In the genomic region with DNA sequence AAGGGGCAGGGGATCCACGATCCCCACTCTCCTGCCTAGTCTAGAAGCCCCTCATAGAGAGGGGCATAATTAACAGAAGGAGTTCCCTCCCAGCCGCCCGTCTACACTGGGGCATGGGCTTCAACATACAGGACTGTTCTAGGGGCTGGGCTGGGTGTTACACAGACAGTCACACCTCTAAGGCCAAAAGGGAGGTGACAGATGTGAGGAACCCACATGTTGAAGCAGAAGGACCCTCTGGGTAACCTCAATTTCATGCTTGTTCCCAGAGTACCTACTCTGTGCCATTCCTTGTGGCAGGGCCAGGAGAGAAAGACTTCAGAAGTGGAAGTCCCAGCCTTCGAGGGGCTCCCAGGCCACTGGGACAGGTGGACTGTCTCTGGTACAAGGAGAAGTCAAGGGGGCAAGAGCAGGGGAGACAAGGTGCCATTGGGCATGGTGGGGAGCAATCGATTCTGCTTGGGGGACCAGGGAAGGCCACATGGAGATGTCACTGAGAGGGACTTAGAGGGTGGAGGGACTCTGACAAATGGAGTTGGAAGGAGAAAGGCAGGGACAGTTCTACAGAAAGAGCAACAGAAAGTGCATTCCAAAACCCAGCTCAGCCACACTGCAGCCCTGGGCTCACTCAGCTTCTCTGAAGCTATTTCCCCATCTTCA, we compare ENCODE assay signal across 14 cellular contexts.
DNase-seq lines count a peak whose midpoint lies in the region; ATAC-seq and TF ChIP-seq lines count a peak whose summit lies in the region.
"Had no signal": no experiment of that assay in that cellular context is flagged by ENCODE, and none has a peak within 500 bp of the region (broad histone marks: within the 10 kb centered on the region; RNA-seq: fewer than 3 reads in every experiment).

No MANE protein-coding gene starts in this region.

- no peak for TF ChIP-seq POLR2A in uterus (IDR thresholded peaks at IDR 0.05)

- H3K9me3 ChIP-seq in left ventricle myocardium inferior (replicated peaks) (no peaks in the 10 kb centered on the region), osteoblast (ENCODE audit: low read depth, low read length) (no peaks in the 10 kb centered on the region), uterus (no peaks in the 10 kb centered on the region)
- H3K9me3 ChIP-seq: Caco-2, Peyer's patch had no signal

- no peak overlapping the region for H3K4me3 ChIP-seq in left ventricle myocardium inferior
- H3K4me3 ChIP-seq in osteoblast (ENCODE audit: insufficient read depth, low read length) = no peak overlapping the region
- no peak overlapping the region for H3K4me3 ChIP-seq in uterus
- H3K4me3 ChIP-seq in GM23338 = no peak overlapping the region
- H3K4me3 ChIP-seq: Peyer's patch had no signal

- H3K9me3 Mint-ChIP-seq in GM23338 = peaks cover 13% of the 10 kb centered on the region

- ATAC-seq in left cardiac atrium = no peak
- no peak for ATAC-seq in HG02759 (IDR thresholded peaks at IDR 0.05; ENCODE audit: unreplicated experiment)
- ATAC-seq in GM23338 = no peak
- ATAC-seq in GM19035 (IDR thresholded peaks at IDR 0.05; ENCODE audit: unreplicated experiment) = no peak

- H3K4me3 Mint-ChIP-seq in GM23338 = no peak overlapping the region
- H3K4me3 Mint-ChIP-seq: CD14-positive monocyte had no signal

- H3K27ac Mint-ChIP-seq in GM23338 = no peak overlapping the region
- H3K27ac Mint-ChIP-seq: CD14-positive monocyte had no signal

- no peaks in the 10 kb centered on the region for H3K79me2 ChIP-seq in osteoblast (ENCODE audit: insufficient read depth, low read length)
- H3K79me2 ChIP-seq in GM23338 (replicated peaks; ENCODE audit: insufficient read depth) = no peaks in the 10 kb centered on the region

- H3K4me1 Mint-ChIP-seq in GM23338 = peaks cover 19% of the 10 kb centered on the region
- H3K4me1 Mint-ChIP-seq: CD14-positive monocyte had no signal

- peak; percentile 6 for DNase-seq in left cardiac atrium
- DNase-seq in left ventricle myocardium inferior = no peak
- peak; percentile 30 for DNase-seq in islet precursor cell
- peak; percentile 53 for DNase-seq in osteoblast (ENCODE audit: insufficient read length, low spot score, missing footprints)
- DNase-seq in uterus = peak; percentile 9 to 11
- no peak for DNase-seq in GM23338 (ENCODE audit: low spot score)
- DNase-seq: NCI-H1417 treated with DMSO at 0.1 percent for 48 hours, NCI-H2029, NCI-H524, Peyer's patch had no signal

- H4K20me1 ChIP-seq in osteoblast (ENCODE audit: insufficient read depth, low read length) = peaks cover 2% of the 10 kb centered on the region
- H4K20me1 ChIP-seq in GM23338 (replicated peaks; ENCODE audit: insufficient read depth) = no peaks in the 10 kb centered on the region

- 0 out of 2 replicates have a peak, but pooled peaks cover 4% of the 10 kb centered on the region for H3K9me2 ChIP-seq in GM23338 (ENCODE audit: insufficient read depth)

- peaks cover 30% of the 10 kb centered on the region for H3K27me3 Mint-ChIP-seq in GM23338 (ENCODE audit: insufficient read depth, low read depth, poor library complexity)

- peaks cover 12% of the 10 kb centered on the region for H3F3A ChIP-seq in GM23338 (replicated peaks; ENCODE audit: low read depth)

- intact Hi-C loops in left cardiac atrium (cut with DNase I) (no loop called here), left ventricle myocardium inferior (cut with micrococcal nuclease) (no loop called here), uterus (cut with DNase I; ENCODE audit: low total_unique reads) (loop anchor here (5.0 kb wide), 1 partner anchor 32 kb away; no protein-coding TSS in a partner anchor)

- H2AFZ ChIP-seq in osteoblast (ENCODE audit: low read length) (no peak overlapping the region), GM23338 (no peak overlapping the region)

- H3K27ac ChIP-seq in left ventricle myocardium inferior (replicated peaks) (no peak overlapping the region), osteoblast (ENCODE audit: low read depth, low read length) (no peak overlapping the region), uterus (peak overlapping the region in 1 of 2 donors; percentile 90), GM23338 (ENCODE audit: low read depth) (no peak overlapping the region)
- H3K27ac ChIP-seq: Peyer's patch had no signal

- H3K36me3 Mint-ChIP-seq in GM23338 (ENCODE audit: low read depth) = peaks cover 11% of the 10 kb centered on the region
- H3K36me3 Mint-ChIP-seq: CD14-positive monocyte had no signal

- TF ChIP-seq CTCF in left ventricle myocardium inferior (IDR thresholded peaks at IDR 0.05; ENCODE audit: borderline replicate concordance) (no peak), osteoblast (IDR thresholded peaks at IDR 0.05; ENCODE audit: extremely low read depth, low read depth, low read length) (no peak), uterus (IDR thresholded peaks at IDR 0.05) (no peak), GM23338 (conservative IDR thresholded peaks at IDR 0.05; ENCODE audit: low read depth in 2 of 2) (no peak)

- H3K27me3 ChIP-seq in left ventricle myocardium inferior (ENCODE audit: low read depth) = peaks cover 19% of the 10 kb centered on the region
- no peaks in the 10 kb centered on the region for H3K27me3 ChIP-seq in osteoblast (ENCODE audit: insufficient read depth, low read length)
- H3K27me3 ChIP-seq in uterus = no peaks in the 10 kb centered on the region
- no peaks in the 10 kb centered on the region for H3K27me3 ChIP-seq in GM23338 (ENCODE audit: insufficient read depth)
- H3K27me3 ChIP-seq: Peyer's patch had no signal

- H3K4me2 ChIP-seq in osteoblast (ENCODE audit: insufficient read depth, low read length) = no peak overlapping the region
- no peak overlapping the region for H3K4me2 ChIP-seq in GM23338

- no peaks in the 10 kb centered on the region for H3K36me3 ChIP-seq in left ventricle myocardium inferior
- H3K36me3 ChIP-seq in osteoblast (ENCODE audit: insufficient read depth, low read length) = no peaks in the 10 kb centered on the region
- H3K36me3 ChIP-seq in uterus = no peaks in the 10 kb centered on the region
- no peaks in the 10 kb centered on the region for H3K36me3 ChIP-seq in GM23338 (ENCODE audit: insufficient read depth)
- H3K36me3 ChIP-seq: Peyer's patch had no signal

- H3K4me1 ChIP-seq in left ventricle myocardium inferior = peaks cover 46% of the 10 kb centered on the region
- H3K4me1 ChIP-seq in osteoblast (ENCODE audit: insufficient read depth, low read length) = peaks cover 27% of the 10 kb centered on the region
- H3K4me1 ChIP-seq in uterus = peaks cover 13 to 21% of the 10 kb centered on the region in 2 donors
- peaks cover 8% of the 10 kb centered on the region for H3K4me1 ChIP-seq in GM23338 (ENCODE audit: insufficient read depth)
- H3K4me1 ChIP-seq: Caco-2 had no signal

TF ChIP-seq in GM23338, 12 proteins besides CTCF, POLR2A, EP300 and RAD21:
- TF ChIP-seq EZH2 (IDR thresholded peaks at IDR 0.05; ENCODE audit: low read depth, unreplicated experiment) (no peak), CREB1 (CRISPR knock-in tag; IDR thresholded peaks at IDR 0.05; ENCODE audit: low read depth) (no peak), POLR2AphosphoS5 (IDR thresholded peaks at IDR 0.05; ENCODE audit: low read depth) (no peak)
- TF ChIP-seq, protein P1, sequence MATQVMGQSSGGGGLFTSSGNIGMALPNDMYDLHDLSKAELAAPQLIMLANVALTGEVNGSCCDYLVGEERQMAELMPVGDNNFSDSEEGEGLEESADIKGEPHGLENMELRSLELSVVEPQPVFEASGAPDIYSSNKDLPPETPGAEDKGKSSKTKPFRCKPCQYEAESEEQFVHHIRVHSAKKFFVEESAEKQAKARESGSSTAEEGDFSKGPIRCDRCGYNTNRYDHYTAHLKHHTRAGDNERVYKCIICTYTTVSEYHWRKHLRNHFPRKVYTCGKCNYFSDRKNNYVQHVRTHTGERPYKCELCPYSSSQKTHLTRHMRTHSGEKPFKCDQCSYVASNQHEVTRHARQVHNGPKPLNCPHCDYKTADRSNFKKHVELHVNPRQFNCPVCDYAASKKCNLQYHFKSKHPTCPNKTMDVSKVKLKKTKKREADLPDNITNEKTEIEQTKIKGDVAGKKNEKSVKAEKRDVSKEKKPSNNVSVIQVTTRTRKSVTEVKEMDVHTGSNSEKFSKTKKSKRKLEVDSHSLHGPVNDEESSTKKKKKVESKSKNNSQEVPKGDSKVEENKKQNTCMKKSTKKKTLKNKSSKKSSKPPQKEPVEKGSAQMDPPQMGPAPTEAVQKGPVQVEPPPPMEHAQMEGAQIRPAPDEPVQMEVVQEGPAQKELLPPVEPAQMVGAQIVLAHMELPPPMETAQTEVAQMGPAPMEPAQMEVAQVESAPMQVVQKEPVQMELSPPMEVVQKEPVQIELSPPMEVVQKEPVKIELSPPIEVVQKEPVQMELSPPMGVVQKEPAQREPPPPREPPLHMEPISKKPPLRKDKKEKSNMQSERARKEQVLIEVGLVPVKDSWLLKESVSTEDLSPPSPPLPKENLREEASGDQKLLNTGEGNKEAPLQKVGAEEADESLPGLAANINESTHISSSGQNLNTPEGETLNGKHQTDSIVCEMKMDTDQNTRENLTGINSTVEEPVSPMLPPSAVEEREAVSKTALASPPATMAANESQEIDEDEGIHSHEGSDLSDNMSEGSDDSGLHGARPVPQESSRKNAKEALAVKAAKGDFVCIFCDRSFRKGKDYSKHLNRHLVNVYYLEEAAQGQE (IDR thresholded peaks at IDR 0.05; ENCODE audit: unreplicated experiment) = no peak
TF ChIP-seq in GM23338: peak in this region for 0.

Comparison
In these comparisons a context has a peak if more than half of its experiments do, and no peak if none do; other contexts are left out.
1. DNase-seq: peak in left cardiac atrium (single experiment), islet precursor cell (single experiment), osteoblast (single experiment) and uterus (2 of 2); none in left ventricle myocardium inferior (single experiment) and GM23338 (single experiment).